ENCODE assay signal across 1 cellular context in genomic region chr22:47088480-47089145, GRCh38.
TF ChIP-seq lines count a peak whose summit lies in the region.

No MANE protein-coding gene starts in this region.

TF ChIP-seq in K562, 482 proteins besides CTCF, POLR2A, EP300 and RAD21 (continued from another document):
- TF ChIP-seq, protein P1, sequence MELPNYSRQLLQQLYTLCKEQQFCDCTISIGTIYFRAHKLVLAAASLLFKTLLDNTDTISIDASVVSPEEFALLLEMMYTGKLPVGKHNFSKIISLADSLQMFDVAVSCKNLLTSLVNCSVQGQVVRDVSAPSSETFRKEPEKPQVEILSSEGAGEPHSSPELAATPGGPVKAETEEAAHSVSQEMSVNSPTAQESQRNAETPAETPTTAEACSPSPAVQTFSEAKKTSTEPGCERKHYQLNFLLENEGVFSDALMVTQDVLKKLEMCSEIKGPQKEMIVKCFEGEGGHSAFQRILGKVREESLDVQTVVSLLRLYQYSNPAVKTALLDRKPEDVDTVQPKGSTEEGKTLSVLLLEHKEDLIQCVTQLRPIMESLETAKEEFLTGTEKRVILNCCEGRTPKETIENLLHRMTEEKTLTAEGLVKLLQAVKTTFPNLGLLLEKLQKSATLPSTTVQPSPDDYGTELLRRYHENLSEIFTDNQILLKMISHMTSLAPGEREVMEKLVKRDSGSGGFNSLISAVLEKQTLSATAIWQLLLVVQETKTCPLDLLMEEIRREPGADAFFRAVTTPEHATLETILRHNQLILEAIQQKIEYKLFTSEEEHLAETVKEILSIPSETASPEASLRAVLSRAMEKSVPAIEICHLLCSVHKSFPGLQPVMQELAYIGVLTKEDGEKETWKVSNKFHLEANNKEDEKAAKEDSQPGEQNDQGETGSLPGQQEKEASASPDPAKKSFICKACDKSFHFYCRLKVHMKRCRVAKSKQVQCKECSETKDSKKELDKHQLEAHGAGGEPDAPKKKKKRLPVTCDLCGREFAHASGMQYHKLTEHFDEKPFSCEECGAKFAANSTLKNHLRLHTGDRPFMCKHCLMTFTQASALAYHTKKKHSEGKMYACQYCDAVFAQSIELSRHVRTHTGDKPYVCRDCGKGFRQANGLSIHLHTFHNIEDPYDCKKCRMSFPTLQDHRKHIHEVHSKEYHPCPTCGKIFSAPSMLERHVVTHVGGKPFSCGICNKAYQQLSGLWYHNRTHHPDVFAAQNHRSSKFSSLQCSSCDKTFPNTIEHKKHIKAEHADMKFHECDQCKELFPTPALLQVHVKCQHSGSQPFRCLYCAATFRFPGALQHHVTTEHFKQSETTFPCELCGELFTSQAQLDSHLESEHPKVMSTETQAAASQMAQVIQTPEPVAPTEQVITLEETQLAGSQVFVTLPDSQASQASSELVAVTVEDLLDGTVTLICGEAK (IDR thresholded peaks at IDR 0.05): no peak
- TF ChIP-seq, protein P1 (CRISPR knock-in tag; IDR thresholded peaks at IDR 0.05): no peak
- TF ChIP-seq ILK (tag; IDR thresholded peaks at IDR 0.05; ENCODE audit: borderline replicate concordance, low read depth): no peak
- no peak for TF ChIP-seq MECOM (CRISPR knock-in tag; IDR thresholded peaks at IDR 0.05)
- no peak for TF ChIP-seq ETS2 (tag; IDR thresholded peaks at IDR 0.05; ENCODE audit: borderline replicate concordance, poor library complexity, severe bottlenecking)
- TF ChIP-seq C11orf30 (IDR thresholded peaks at IDR 0.05; ENCODE audit: low read depth): peak; percentile 70
- TF ChIP-seq EGR1 (conservative IDR thresholded peaks at IDR 0.05): no peak
- TF ChIP-seq TAF15 (IDR thresholded peaks at IDR 0.05; ENCODE audit: low read depth, low read length): no peak
- no peak for TF ChIP-seq ZFPM2 (CRISPR knock-in tag; IDR thresholded peaks at IDR 0.05)
- TF ChIP-seq, protein P2, sequence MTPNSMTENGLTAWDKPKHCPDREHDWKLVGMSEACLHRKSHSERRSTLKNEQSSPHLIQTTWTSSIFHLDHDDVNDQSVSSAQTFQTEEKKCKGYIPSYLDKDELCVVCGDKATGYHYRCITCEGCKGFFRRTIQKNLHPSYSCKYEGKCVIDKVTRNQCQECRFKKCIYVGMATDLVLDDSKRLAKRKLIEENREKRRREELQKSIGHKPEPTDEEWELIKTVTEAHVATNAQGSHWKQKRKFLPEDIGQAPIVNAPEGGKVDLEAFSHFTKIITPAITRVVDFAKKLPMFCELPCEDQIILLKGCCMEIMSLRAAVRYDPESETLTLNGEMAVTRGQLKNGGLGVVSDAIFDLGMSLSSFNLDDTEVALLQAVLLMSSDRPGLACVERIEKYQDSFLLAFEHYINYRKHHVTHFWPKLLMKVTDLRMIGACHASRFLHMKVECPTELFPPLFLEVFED (CRISPR knock-in tag; conservative IDR thresholded peaks at IDR 0.05): no peak
- peak; percentile 30; the same call in 1 of the 2 replicates for TF ChIP-seq DPF2 (IDR thresholded peaks at IDR 0.05)
- TF ChIP-seq ZNF134 (CRISPR knock-in tag; conservative IDR thresholded peaks at IDR 0.05): no peak
- TF ChIP-seq DNMT1 (IDR thresholded peaks at IDR 0.05): no peak
- TF ChIP-seq STAT5B (CRISPR knock-in tag; IDR thresholded peaks at IDR 0.05): no peak
- TF ChIP-seq NR2F6 (CRISPR knock-in tag; IDR thresholded peaks at IDR 0.05): no peak
- TF ChIP-seq MAFF (IDR thresholded peaks at IDR 0.05; ENCODE audit: low read length): peak; percentile 51; the same call in 1 of the 2 replicates
- no peak for TF ChIP-seq TEAD4 (IDR thresholded peaks at IDR 0.05; ENCODE audit: low read length)
- no peak for TF ChIP-seq TEAD4 (CRISPR knock-in tag; IDR thresholded peaks at IDR 0.05; ENCODE audit: borderline replicate concordance)
- TF ChIP-seq SRF (CRISPR knock-in tag; IDR thresholded peaks at IDR 0.05): no peak
- no peak for TF ChIP-seq ZNF318 (IDR thresholded peaks at IDR 0.05; ENCODE audit: borderline replicate concordance in 1 of 2, low read depth in 1 of 2)
- peak; percentile 4 for TF ChIP-seq MEIS2 (IDR thresholded peaks at IDR 0.05; ENCODE audit: partially characterized antibody)
- TF ChIP-seq OTX1 (CRISPR knock-in tag; IDR thresholded peaks at IDR 0.05): no peak
- no peak for TF ChIP-seq ESRRB (CRISPR knock-in tag; IDR thresholded peaks at IDR 0.05; ENCODE audit: borderline replicate concordance)
- TF ChIP-seq POLR2B (IDR thresholded peaks at IDR 0.05; ENCODE audit: low read depth, partially characterized antibody): no peak
- peak; percentile 77 for TF ChIP-seq NFE2 (IDR thresholded peaks at IDR 0.05; ENCODE audit: low read depth)
- TF ChIP-seq ZNF23 (CRISPR knock-in tag; IDR thresholded peaks at IDR 0.05): no peak
- TF ChIP-seq MAFG (tag; conservative IDR thresholded peaks at IDR 0.05): peak; percentile 74
- TF ChIP-seq ZEB2 (IDR thresholded peaks at IDR 0.05): no peak
- no peak for TF ChIP-seq ZFP91 (CRISPR knock-in tag; IDR thresholded peaks at IDR 0.05)
- TF ChIP-seq ESRRA (IDR thresholded peaks at IDR 0.05; ENCODE audit: borderline replicate concordance, low read depth): no peak
- TF ChIP-seq SIN3A (IDR thresholded peaks at IDR 0.05; ENCODE audit: borderline replicate concordance in 2 of 2, control insufficient read depth in 1 of 2, low read depth in 2 of 2, low read length in 2 of 2): no peak
- TF ChIP-seq SREBF2 (CRISPR knock-in tag; IDR thresholded peaks at IDR 0.05): no peak
- TF ChIP-seq RBM25 (IDR thresholded peaks at IDR 0.05; ENCODE audit: low read depth, low read length, severe bottlenecking): no peak
